22 cellular contexts compared by ENCODE assay signal in genomic region chr6:31850765-31851484, GRCh38. TPM values are rescaled to one million over a fixed set of nuclear protein-coding genes. Genes with fewer than 3 reads are reported as not detected.
"Had no signal": no experiment of that assay in that cellular context is flagged by ENCODE, and none has a peak within 500 bp of the region (broad histone marks: within the 10 kb centered on the region; RNA-seq: fewer than 3 reads in every experiment).

No MANE protein-coding gene starts in this region.

- H3K36me3 ChIP-seq: breast epithelium, left ventricle myocardium inferior, right lobe of liver, suprapubic skin, tibial nerve had no signal

- H3K4me1 ChIP-seq: breast epithelium, left ventricle myocardium inferior, suprapubic skin, tibial nerve had no signal

- H3K4me3 ChIP-seq: breast epithelium, left ventricle myocardium inferior, right lobe of liver, suprapubic skin, tibial nerve had no signal

- H3K9me3 ChIP-seq: breast epithelium, left ventricle myocardium inferior, right lobe of liver, suprapubic skin, tibial nerve had no signal

- H3K36me3 Mint-ChIP-seq: activated naive CD8-positive, alpha-beta T cell treated with anti-CD3 and anti-CD28 coated beads, Interleukin-2, amount 10 ng/mL, durations not matched to agents 7 days and 5 days; immature natural killer cell; natural killer cell treated with Interleukin-12 subunit alpha and Interleukin-12 subunit beta and Interleukin-15 and Interleukin-18, amount 100 ng/mL, for 72 hours had no signal

- H3K27ac ChIP-seq: breast epithelium, left ventricle myocardium inferior, right lobe of liver, suprapubic skin, tibial nerve had no signal

- ATAC-seq: natural killer cell treated with Interleukin-12 subunit alpha and Interleukin-12 subunit beta and Interleukin-15 and Interleukin-18, amount 100 ng/mL, for 72 hours; stimulated activated effector memory CD8-positive, alpha-beta T cell treated with anti-CD3 and anti-CD28 coated beads, Interleukin-12 subunit alpha, Interleukin-12 subunit beta, amount 100 ng/mL, for 72 hours; stimulated activated naive CD8-positive, alpha-beta T cell treated with anti-CD3 and anti-CD28 coated beads, Interleukin-15, amount 100 ng/mL, for 72 hours had no signal

- H3K4me1 Mint-ChIP-seq: activated naive CD8-positive, alpha-beta T cell treated with anti-CD3 and anti-CD28 coated beads, Interleukin-2, amount 10 ng/mL, durations not matched to agents 7 days and 5 days; immature natural killer cell; stimulated activated effector memory CD8-positive, alpha-beta T cell treated with anti-CD3 and anti-CD28 coated beads, Interleukin-12 subunit alpha, Interleukin-12 subunit beta, amount 100 ng/mL, for 72 hours; stimulated activated naive CD8-positive, alpha-beta T cell treated with anti-CD3 and anti-CD28 coated beads, Interleukin-15, amount 100 ng/mL, for 72 hours had no signal

- H3K27me3 Mint-ChIP-seq: activated naive CD8-positive, alpha-beta T cell treated with anti-CD3 and anti-CD28 coated beads, Interleukin-2, amount 10 ng/mL, durations not matched to agents 7 days and 5 days; natural killer cell treated with Interleukin-12 subunit alpha and Interleukin-12 subunit beta and Interleukin-15 and Interleukin-18, amount 100 ng/mL, for 72 hours; stimulated activated naive CD8-positive, alpha-beta T cell treated with anti-CD3 and anti-CD28 coated beads, Interleukin-15, amount 100 ng/mL, for 72 hours had no signal

- H3K27me3 ChIP-seq: breast epithelium, right lobe of liver, suprapubic skin, tibial nerve had no signal

- FAIRE-seq: small intestine, urothelium cell line had no signal

- H3K9me3 Mint-ChIP-seq: activated naive CD8-positive, alpha-beta T cell treated with anti-CD3 and anti-CD28 coated beads, Interleukin-2, amount 10 ng/mL, durations not matched to agents 7 days and 5 days; immature natural killer cell; natural killer cell treated with Interleukin-12 subunit alpha and Interleukin-12 subunit beta and Interleukin-15 and Interleukin-18, amount 100 ng/mL, for 72 hours; stimulated activated effector memory CD8-positive, alpha-beta T cell treated with anti-CD3 and anti-CD28 coated beads, Interleukin-12 subunit alpha, Interleukin-12 subunit beta, amount 100 ng/mL, for 72 hours; stimulated activated naive CD8-positive, alpha-beta T cell treated with anti-CD3 and anti-CD28 coated beads, Interleukin-15, amount 100 ng/mL, for 72 hours had no signal

- H3K4me3 Mint-ChIP-seq: activated naive CD8-positive, alpha-beta T cell treated with anti-CD3 and anti-CD28 coated beads, Interleukin-2, amount 10 ng/mL, durations not matched to agents 7 days and 5 days; immature natural killer cell; natural killer cell treated with Interleukin-12 subunit alpha and Interleukin-12 subunit beta and Interleukin-15 and Interleukin-18, amount 100 ng/mL, for 72 hours; stimulated activated effector memory CD8-positive, alpha-beta T cell treated with anti-CD3 and anti-CD28 coated beads, Interleukin-12 subunit alpha, Interleukin-12 subunit beta, amount 100 ng/mL, for 72 hours; stimulated activated naive CD8-positive, alpha-beta T cell treated with anti-CD3 and anti-CD28 coated beads, Interleukin-15, amount 100 ng/mL, for 72 hours had no signal

- H3K27ac Mint-ChIP-seq: activated naive CD8-positive, alpha-beta T cell treated with anti-CD3 and anti-CD28 coated beads, Interleukin-2, amount 10 ng/mL, durations not matched to agents 7 days and 5 days; immature natural killer cell; natural killer cell treated with Interleukin-12 subunit alpha and Interleukin-12 subunit beta and Interleukin-15 and Interleukin-18, amount 100 ng/mL, for 72 hours; stimulated activated effector memory CD8-positive, alpha-beta T cell treated with anti-CD3 and anti-CD28 coated beads, Interleukin-12 subunit alpha, Interleukin-12 subunit beta, amount 100 ng/mL, for 72 hours had no signal

- DNase-seq: activated naive CD4-positive, alpha-beta T cell treated with Interleukin-2 at 50 U/mL for 16 hours; activated naive CD8-positive, alpha-beta T cell treated with anti-CD3 and anti-CD28 coated beads, Interleukin-2, amount 10 ng/mL, durations not matched to agents 7 days and 5 days; activated T-cell treated with anti-CD3 and anti-CD28 coated beads, Interleukin-2, amount 50 U/mL, for 1 hour; amniotic stem cell; cortex of kidney; erythroblast; immature natural killer cell; left ventricle myocardium inferior; mammary epithelial cell; nucleus accumbens; right lobe of liver; small intestine; stimulated activated CD4-positive, alpha-beta T cell treated with anti-CD3 and anti-CD28 coated beads, Interleukin-2, amount 100 ng/mL, for 24 hours; stimulated activated naive CD8-positive, alpha-beta T cell treated with anti-CD3 and anti-CD28 coated beads, Interleukin-15, amount 100 ng/mL, for 72 hours had no signal

RNA-seq across cellular contexts. Expression of gene SLC44A4, which starts 27.9 kb away (rescaled TPM):
- total RNA-seq: activated naive CD8-positive, alpha-beta T cell treated with anti-CD3 and anti-CD28 coated beads, Interleukin-2, amount 10 ng/mL, durations not matched to agents 7 days and 5 days; fibroblast of lung; mammary epithelial cell; natural killer cell treated with Interleukin-12 subunit alpha and Interleukin-12 subunit beta and Interleukin-15 and Interleukin-18, amount 100 ng/mL, for 72 hours; T-helper 2 cell treated with Interferon-gamma antibody and Interleukin-4, amounts not matched to agents 100 ng/mL and 5 ng/mL, for 36 hours had no signal
- polyA plus RNA-seq: fibroblast of lung, immature natural killer cell, mammary epithelial cell had no signal
